1 cellular context compared by ENCODE assay signal in genomic region chr11:9276571-9276970, GRCh38.
TF ChIP-seq lines count a peak whose summit lies in the region.

No MANE protein-coding gene starts in this region.

TF ChIP-seq in H1, 55 proteins besides CTCF, POLR2A, EP300 and RAD21 (continued from another document):
- TF ChIP-seq ATF2 (IDR thresholded peaks at IDR 0.05; ENCODE audit: low read length): no peak
